8 cellular contexts compared by ENCODE assay signal in the genomic region with DNA sequence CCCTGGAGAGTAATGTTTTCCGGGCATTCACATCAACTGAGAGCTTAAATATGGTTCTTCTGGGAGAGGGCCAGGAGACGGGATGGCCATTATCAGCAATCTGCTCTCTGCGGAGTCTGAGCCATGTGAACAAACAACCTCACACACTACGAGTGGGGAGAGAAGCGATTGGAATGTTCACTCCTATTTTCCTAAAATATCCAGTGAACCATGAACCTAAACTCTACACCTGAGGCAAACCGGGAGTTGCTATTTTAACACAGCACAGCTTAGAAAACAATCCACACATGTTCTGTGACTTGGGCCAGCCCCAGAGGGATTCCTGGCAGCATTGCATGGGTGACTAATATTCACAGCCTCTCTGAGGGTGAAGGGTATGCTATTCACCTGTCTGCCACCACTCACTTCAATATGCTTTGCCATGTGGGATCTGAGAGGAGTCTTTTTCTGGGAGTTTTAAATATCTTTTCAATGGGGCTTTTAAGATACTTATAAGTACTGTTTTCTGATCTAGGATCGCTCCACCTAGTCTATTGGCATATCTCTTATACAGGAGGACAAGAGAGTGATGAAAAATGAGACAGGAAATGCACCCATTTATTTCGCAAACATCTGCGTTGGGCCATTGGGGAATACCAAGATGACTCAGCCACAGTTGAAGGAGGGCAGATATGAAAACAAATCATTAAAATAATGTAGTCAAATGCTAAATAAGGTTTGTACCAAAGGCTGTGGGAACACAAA.
DNase-seq lines count a peak whose midpoint lies in the region; ATAC-seq and TF ChIP-seq lines count a peak whose summit lies in the region.

No MANE protein-coding gene starts in this region.

- peak; percentile 72 for ATAC-seq in GM19438 (IDR thresholded peaks at IDR 0.05; ENCODE audit: low read depth, unreplicated experiment)
- peak; percentile 64 for ATAC-seq in HG03460 (IDR thresholded peaks at IDR 0.05; ENCODE audit: unreplicated experiment)
- peak in 3 of 4 experiments; percentile 19 to 59 (median 30) for ATAC-seq in T-cell (replicated peaks in 1 of 4)
- ATAC-seq in left ventricle myocardium superior = peak; percentile 86
- peak; percentile 54 to 84 for ATAC-seq in upper lobe of left lung (ENCODE audit: low FRiP score in 2 of 2)
- ATAC-seq in HG03521 (IDR thresholded peaks at IDR 0.05; ENCODE audit: unreplicated experiment) = no peak

- H3K4me1 Mint-ChIP-seq in T-cell = peaks cover 13 to 26% (median 20%) of the 10 kb centered on the region in 3 donors

- no peaks in the 10 kb centered on the region for H3K9me3 ChIP-seq in upper lobe of left lung

- peaks cover 5 to 16% of the 10 kb centered on the region in 2 donors for H3K27me3 Mint-ChIP-seq in T-cell

- peak overlapping the region in 1 of 2 donors; percentile 9 for H3K27ac Mint-ChIP-seq in T-cell

- H3K27me3 ChIP-seq in upper lobe of left lung = no peaks in the 10 kb centered on the region

- DNase-seq in DMS 273 treated with DMSO at 0.1 percent for 48 hours (lab: John Stamatoyannopoulos, UW) (peak; percentile 22), T-cell (no peak), left ventricle myocardium superior (peak; percentile 59), upper lobe of left lung (peak in 1 of 2 donors; percentile 66)
- no peak for DNase-seq in activated CD8-positive, alpha-beta memory T cell treated with anti-CD3 and anti-CD28 coated beads, Interleukin-2, amount 50 U/mL, for 48 hours

- no peak overlapping the region for H3K4me3 Mint-ChIP-seq in T-cell

- intact Hi-C loops in left ventricle myocardium superior (cut with micrococcal nuclease) = no loop called here

- H3K9me3 Mint-ChIP-seq in T-cell = peaks cover 0 to 3% (median 0%) of the 10 kb centered on the region in 3 donors

- H3K4me1 ChIP-seq in upper lobe of left lung = peaks cover 14 to 24% (median 16%) of the 10 kb centered on the region in 4 donors

- 34 to 38% methylated on average over 8 to 9 of the region's 9 CpGs for WGBS in upper lobe of left lung, 2 donors

- CTCF ChIA-PET in T-cell (lab: Charles Lee) = interaction anchor here in 1 of 2 donors (1.1 kb wide), 1 partner anchor 114 kb away, joined by 3 read pairs; no protein-coding TSS in a partner anchor

- TF ChIP-seq EP300 in upper lobe of left lung (IDR thresholded peaks at IDR 0.05) = peak in 1 of 4 donors; percentile 57

- H3K4me3 ChIP-seq in upper lobe of left lung = no peak overlapping the region

- H3K36me3 Mint-ChIP-seq in T-cell = no peaks in the 10 kb centered on the region

- POLR2A ChIA-PET in T-cell (lab: Charles Lee) = no interaction called here

- H3K27ac ChIP-seq in upper lobe of left lung = peak overlapping the region; percentile 21 to 68 (median 38)

- TF ChIP-seq CTCF in upper lobe of left lung (IDR thresholded peaks at IDR 0.05) = peak in 3 of 6 experiments; percentile 9 to 28 (median 9)

- H3K36me3 ChIP-seq in upper lobe of left lung = no peaks in the 10 kb centered on the region

- TF ChIP-seq POLR2A in upper lobe of left lung (IDR thresholded peaks at IDR 0.05) = no peak

Comparison
In these comparisons a context has a peak if more than half of its experiments do, and no peak if none do; other contexts are left out.
1. DNase-seq: peak in DMS 273 treated with DMSO at 0.1 percent for 48 hours (single experiment) and left ventricle myocardium superior (single experiment); none in T-cell (0 of 34) and activated CD8-positive, alpha-beta memory T cell treated with anti-CD3 and anti-CD28 coated beads, Interleukin-2, amount 50 U/mL, for 48 hours (single experiment).